Comparison of ENCODE assay signal across 26 cellular contexts in genomic region chr1:177315270-177315669, GRCh38.
"Had no signal": no experiment of that assay in that cellular context is flagged by ENCODE, and none has a peak within 500 bp of the region (broad histone marks: within the 10 kb centered on the region; RNA-seq: fewer than 3 reads in every experiment).

No MANE protein-coding gene starts in this region.

- ATAC-seq: activated CD8-positive, alpha-beta memory T cell treated with anti-CD3 and anti-CD28 coated beads, Interleukin-2, amount 10 ng/mL, durations not matched to agents 7 days and 5 days; Panc1; SK-N-SH treated with all-trans-retinoic acid at 6 μM for 48 hours; T-helper 17 cell had no signal

- H3K27me3 ChIP-seq: ascending aorta, SJSA1 had no signal

- H3K4me3 ChIP-seq: ascending aorta, cardiac muscle cell, SJSA1 had no signal

- H3K4me1 Mint-ChIP-seq: activated B cell treated with CpG ODN at 0.5 μM for 24 hours; activated CD4-positive, alpha-beta T cell treated with anti-CD3 and anti-CD28 coated beads, Interleukin-2, amount 10 ng/mL, durations not matched to agents 24 days and 14 days; activated CD8-positive, alpha-beta memory T cell treated with anti-CD3 and anti-CD28 coated beads, Interleukin-2, amount 10 ng/mL, durations not matched to agents 7 days and 5 days; activated naive CD4-positive, alpha-beta T cell treated with anti-CD3 and anti-CD28 coated beads, Interleukin-2, amount 50 U/mL, for 24 hours; T-helper 17 cell had no signal

- H3K36me3 ChIP-seq: ascending aorta, cardiac muscle cell, SJSA1 had no signal

- H3K9me3 Mint-ChIP-seq: activated B cell treated with CpG ODN at 0.5 μM for 24 hours; activated CD4-positive, alpha-beta T cell treated with anti-CD3 and anti-CD28 coated beads, Interleukin-2, amount 10 ng/mL, durations not matched to agents 24 days and 14 days; activated T-cell treated with anti-CD3 and anti-CD28 coated beads, Interleukin-2, amount 50 U/mL, for 24 hours; activated T-helper 1 cell treated with anti-CD3 and anti-CD28 coated beads, Interleukin-12 subunit alpha, Interleukin-12 subunit beta, Interleukin-2, Interleukin-4 antibody, amounts not matched to agents 30 ng/mL and 10 ng/mL and 1 ng/mL, durations not matched to agents 14 hours and 24 hours and 36 hours had no signal

- H3K9me3 ChIP-seq: ascending aorta, SJSA1 had no signal

- H3K4me3 Mint-ChIP-seq: activated B cell treated with CpG ODN at 0.5 μM for 24 hours; activated CD4-positive, alpha-beta T cell treated with anti-CD3 and anti-CD28 coated beads, Interleukin-2, amount 10 ng/mL, durations not matched to agents 24 days and 14 days; activated CD8-positive, alpha-beta memory T cell treated with anti-CD3 and anti-CD28 coated beads, Interleukin-2, amount 10 ng/mL, durations not matched to agents 7 days and 5 days; activated naive CD4-positive, alpha-beta T cell treated with anti-CD3 and anti-CD28 coated beads, Interleukin-2, amount 50 U/mL, for 24 hours; activated T-cell treated with anti-CD3 and anti-CD28 coated beads, Interleukin-2, amount 50 U/mL, for 24 hours; activated T-helper 1 cell treated with anti-CD3 and anti-CD28 coated beads, Interleukin-12 subunit alpha, Interleukin-12 subunit beta, Interleukin-2, Interleukin-4 antibody, amounts not matched to agents 30 ng/mL and 10 ng/mL and 1 ng/mL, durations not matched to agents 14 hours and 24 hours and 36 hours; brain; T-helper 17 cell had no signal

- H3K27ac Mint-ChIP-seq: activated B cell treated with CpG ODN at 0.5 μM for 24 hours; activated CD4-positive, alpha-beta T cell treated with anti-CD3 and anti-CD28 coated beads, Interleukin-2, amount 10 ng/mL, durations not matched to agents 24 days and 14 days; activated CD8-positive, alpha-beta memory T cell treated with anti-CD3 and anti-CD28 coated beads, Interleukin-2, amount 10 ng/mL, durations not matched to agents 7 days and 5 days; activated naive CD4-positive, alpha-beta T cell treated with anti-CD3 and anti-CD28 coated beads, Interleukin-2, amount 50 U/mL, for 24 hours; activated T-cell treated with anti-CD3 and anti-CD28 coated beads, Interleukin-2, amount 50 U/mL, for 24 hours; activated T-helper 1 cell treated with anti-CD3 and anti-CD28 coated beads, Interleukin-12 subunit alpha, Interleukin-12 subunit beta, Interleukin-2, Interleukin-4 antibody, amounts not matched to agents 30 ng/mL and 10 ng/mL and 1 ng/mL, durations not matched to agents 14 hours and 24 hours and 36 hours; brain; T-helper 17 cell had no signal

- H3K36me3 Mint-ChIP-seq: activated CD8-positive, alpha-beta memory T cell treated with anti-CD3 and anti-CD28 coated beads, Interleukin-2, amount 10 ng/mL, durations not matched to agents 7 days and 5 days; activated naive CD4-positive, alpha-beta T cell treated with anti-CD3 and anti-CD28 coated beads, Interleukin-2, amount 50 U/mL, for 24 hours; brain had no signal

- H3K27ac ChIP-seq: ascending aorta, cardiac muscle cell, SJSA1 had no signal

- H3K27me3 Mint-ChIP-seq: activated CD4-positive, alpha-beta T cell treated with anti-CD3 and anti-CD28 coated beads, Interleukin-2, amount 10 ng/mL, durations not matched to agents 24 days and 14 days; activated CD8-positive, alpha-beta memory T cell treated with anti-CD3 and anti-CD28 coated beads, Interleukin-2, amount 10 ng/mL, durations not matched to agents 7 days and 5 days; activated naive CD4-positive, alpha-beta T cell treated with anti-CD3 and anti-CD28 coated beads, Interleukin-2, amount 50 U/mL, for 24 hours; activated T-cell treated with anti-CD3 and anti-CD28 coated beads, Interleukin-2, amount 50 U/mL, for 24 hours; T-helper 17 cell had no signal

- H3K4me1 ChIP-seq: ascending aorta, SJSA1 had no signal

- DNase-seq: activated B cell treated with CpG ODN at 0.5 μM for 24 hours; activated CD4-positive, alpha-beta T cell treated with anti-CD3 and anti-CD28 coated beads for 1 hour; activated CD4-positive, alpha-beta T cell treated with anti-CD3 and anti-CD28 coated beads, Interleukin-2, amount 10 ng/mL, durations not matched to agents 24 days and 14 days; activated CD4-positive, alpha-beta T cell treated with anti-CD3 and anti-CD28 coated beads, Interleukin-2, amount 50 U/mL, for 48 hours; activated CD8-positive, alpha-beta memory T cell treated with anti-CD3 and anti-CD28 coated beads, Interleukin-2, amount 10 ng/mL, durations not matched to agents 7 days and 5 days; activated effector memory CD4-positive, alpha-beta T cell treated with Interleukin-2 at 50 U/mL for 16 hours; activated naive CD4-positive, alpha-beta T cell; activated T-cell treated with anti-CD3 and anti-CD28 coated beads, Interleukin-2, amount 50 U/mL, for 24 hours; Karpas-422; NCI-H1092; NCI-H1417; NCI-H1930; NCI-H345; NCI-H510A; RPMI8226; SHP77; T-helper 17 cell; T-helper 9 cell had no signal
